Comparison of ENCODE assay signal across 24 cellular contexts in genomic region chr7:38824948-38825347, GRCh38.
"Had no signal": no experiment of that assay in that cellular context is flagged by ENCODE, and none has a peak within 500 bp of the region (broad histone marks: within the 10 kb centered on the region; RNA-seq: fewer than 3 reads in every experiment).

No MANE protein-coding gene starts in this region.

- H3K27me3 Mint-ChIP-seq: dendritic cell treated with granulocyte-macrophage colony-stimulating factor and Interleukin-4, amounts not matched to agents 40 ng/mL and 50 ng/mL, for 4 days; effector memory CD8-positive, alpha-beta T cell had no signal

- H3K9me3 Mint-ChIP-seq: dendritic cell treated with granulocyte-macrophage colony-stimulating factor and Interleukin-4, amounts not matched to agents 40 ng/mL and 50 ng/mL, for 4 days; effector memory CD8-positive, alpha-beta T cell; endodermal cell had no signal

- H3K27ac ChIP-seq: colonic mucosa, epithelial cell of prostate, esophagus squamous epithelium, foreskin keratinocyte had no signal

- H3K4me3 ChIP-seq: colonic mucosa, dorsolateral prefrontal cortex, esophagus muscularis mucosa, esophagus squamous epithelium, gastrocnemius medialis, gastroesophageal sphincter, heart left ventricle, heart right ventricle had no signal

- H3K36me3 ChIP-seq: colonic mucosa, gastrocnemius medialis had no signal

- H3K27me3 ChIP-seq: colonic mucosa, dorsolateral prefrontal cortex, esophagus muscularis mucosa, esophagus squamous epithelium, foreskin keratinocyte, gastrocnemius medialis, gastroesophageal sphincter, heart left ventricle, heart right ventricle had no signal

- DNase-seq: colonic mucosa; cortex of kidney; dermis blood vessel endothelial cell; dorsolateral prefrontal cortex; effector CD4-positive, alpha-beta T cell; effector CD8-positive, alpha-beta T cell; effector memory CD4-positive, alpha-beta T cell; effector memory CD8-positive, alpha-beta T cell; endodermal cell; erythroblast; esophagus squamous epithelium; foreskin fibroblast; foreskin keratinocyte; foreskin melanocyte; gastrocnemius medialis; glutamatergic neuron; head of caudate nucleus; heart left ventricle; heart right ventricle had no signal

- ATAC-seq: effector memory CD8-positive, alpha-beta T cell; esophagus mucosa; foreskin keratinocyte; gastrocnemius medialis had no signal

- H3K4me3 Mint-ChIP-seq: dendritic cell treated with granulocyte-macrophage colony-stimulating factor and Interleukin-4, amounts not matched to agents 40 ng/mL and 50 ng/mL, for 4 days; effector memory CD8-positive, alpha-beta T cell; endodermal cell had no signal

- H3K9me3 ChIP-seq: colonic mucosa, gastrocnemius medialis had no signal

- H3K4me1 ChIP-seq: colonic mucosa, esophagus squamous epithelium, foreskin keratinocyte had no signal

- H3K27ac Mint-ChIP-seq: dendritic cell treated with granulocyte-macrophage colony-stimulating factor and Interleukin-4, amounts not matched to agents 40 ng/mL and 50 ng/mL, for 4 days; effector memory CD8-positive, alpha-beta T cell; endodermal cell had no signal
